Comparison of ENCODE assay signal across 9 cellular contexts in genomic region chr10:62019013-62019684, GRCh38.
DNase-seq lines count a peak whose midpoint lies in the region; ATAC-seq and TF ChIP-seq lines count a peak whose summit lies in the region.
"Had no signal": no experiment of that assay in that cellular context is flagged by ENCODE, and none has a peak within 500 bp of the region (broad histone marks: within the 10 kb centered on the region; RNA-seq: fewer than 3 reads in every experiment).

No MANE protein-coding gene starts in this region.

- CTCF ChIA-PET in PC-9 (lab: Charles Lee) = no interaction called here

- BruUV-seq in PC-9 (replicated peaks; lab: Mats Ljungman, UMichigan) = no TSS peak

- H3K9me2 ChIP-seq in PC-9 (ENCODE audit: insufficient read depth) = no peaks in the 10 kb centered on the region

- H3F3A ChIP-seq in smooth muscle cell (ENCODE audit: low read depth) (peaks cover 19% of the 10 kb centered on the region), PC-9 (ENCODE audit: insufficient read depth, low read depth) (no peaks in the 10 kb centered on the region)

- H3K36me3 ChIP-seq in RWPE2 (ENCODE audit: low read depth) = 0 out of 2 replicates have a peak, but pooled peaks cover 3% of the 10 kb centered on the region
- H3K36me3 ChIP-seq in smooth muscle cell (ENCODE audit: low read depth) = no peaks in the 10 kb centered on the region
- no peaks in the 10 kb centered on the region for H3K36me3 ChIP-seq in PC-9 (ENCODE audit: low read depth)

- H3K9me3 ChIP-seq in RWPE2 (ENCODE audit: severe bottlenecking) (no peaks in the 10 kb centered on the region), smooth muscle cell (replicated peaks; ENCODE audit: low read depth) (no peaks in the 10 kb centered on the region), PC-9 (ENCODE audit: insufficient read depth, low read depth) (no peaks in the 10 kb centered on the region)
- H3K9me3 ChIP-seq: A549 had no signal

- H3K9ac ChIP-seq in smooth muscle cell (ENCODE audit: low read depth) = peak overlapping the region; percentile 70

- POLR2A ChIA-PET in PC-9 (lab: Charles Lee; ENCODE audit: unreplicated experiment) = no interaction called here

- intact Hi-C loops in PC-9 (cut with micrococcal nuclease; ENCODE audit: unreplicated experiment) (no loop called here), sciatic nerve (cut with DNase I) (no loop called here)

- DNase-seq in NCI-H146 (lab: John Stamatoyannopoulos, UW) (peak; percentile 17), NCI-H146 treated with DMSO at 0.1 percent for 48 hours (lab: John Stamatoyannopoulos, UW; ENCODE audit: unreplicated experiment) (no peak), RWPE2 (ENCODE audit: low spot score) (no peak), smooth muscle cell (lab: John Stamatoyannopoulos, UW; ENCODE audit: unreplicated experiment) (no peak), PC-9 (no peak), sciatic nerve (ENCODE audit: low spot score) (no peak), hypothalamus (lab: John Stamatoyannopoulos, UW) (no peak)

- no peak for TF ChIP-seq CTCF in RWPE2 (IDR thresholded peaks at IDR 0.05; ENCODE audit: poor library complexity, severe bottlenecking)
- TF ChIP-seq CTCF in smooth muscle cell (IDR thresholded peaks at IDR 0.05; ENCODE audit: borderline replicate concordance, insufficient read depth, poor library complexity, severe bottlenecking) = no peak
- TF ChIP-seq CTCF in PC-9 (conservative IDR thresholded peaks at IDR 0.05) = no peak

- ATAC-seq in RWPE2 (ENCODE audit: low read depth) (peak; percentile 74), esophagus mucosa (peak; percentile 90), sciatic nerve (no peak)
- ATAC-seq: A549 had no signal

- WGBS in smooth muscle cell (ENCODE audit: low lambda C conversion rate) = 47% methylated on average over 8 of the region's 8 CpGs

- H3K4me3 ChIP-seq in RWPE2 (ENCODE audit: severe bottlenecking) = no peak overlapping the region
- no peak overlapping the region for H3K4me3 ChIP-seq in smooth muscle cell
- H3K4me3 ChIP-seq in PC-9 = no peak overlapping the region
- H3K4me3 ChIP-seq: A549 had no signal

- H3K27me3 ChIP-seq in RWPE2 (ENCODE audit: insufficient read depth, poor library complexity, severe bottlenecking) (no peaks in the 10 kb centered on the region), smooth muscle cell (ENCODE audit: low read depth) (no peaks in the 10 kb centered on the region), PC-9 (ENCODE audit: insufficient read depth, low read depth) (no peaks in the 10 kb centered on the region)

- H4K20me1 ChIP-seq in smooth muscle cell (ENCODE audit: low read depth) = peaks cover 43% of the 10 kb centered on the region
- H4K20me1 ChIP-seq in PC-9 (ENCODE audit: insufficient read depth) = no peaks in the 10 kb centered on the region

- H3K4me2 ChIP-seq in smooth muscle cell (peak overlapping the region; percentile 69), PC-9 (no peak overlapping the region)
- H3K4me2 ChIP-seq: A549 had no signal

- H3K4me1 ChIP-seq in RWPE2 (ENCODE audit: insufficient read depth, poor library complexity, severe bottlenecking) (peaks cover 26% of the 10 kb centered on the region), smooth muscle cell (ENCODE audit: low read depth) (peaks cover 31% of the 10 kb centered on the region), PC-9 (replicated peaks; ENCODE audit: insufficient read depth) (peaks cover 3% of the 10 kb centered on the region)
- H3K4me1 ChIP-seq: A549 had no signal

- H3K27ac ChIP-seq in RWPE2 (ENCODE audit: poor library complexity, severe bottlenecking) (peak overlapping the region; percentile 83), smooth muscle cell (ENCODE audit: low read depth) (peak overlapping the region; percentile 89), PC-9 (no peak overlapping the region)
- H3K27ac ChIP-seq: A549 had no signal

- H2AFZ ChIP-seq in smooth muscle cell (ENCODE audit: low read depth) (no peak overlapping the region), PC-9 (no peak overlapping the region)

- H3K79me2 ChIP-seq in smooth muscle cell (ENCODE audit: low read depth) = peaks cover 68% of the 10 kb centered on the region
- no peaks in the 10 kb centered on the region for H3K79me2 ChIP-seq in PC-9 (ENCODE audit: low read depth)
